In the genomic region with DNA sequence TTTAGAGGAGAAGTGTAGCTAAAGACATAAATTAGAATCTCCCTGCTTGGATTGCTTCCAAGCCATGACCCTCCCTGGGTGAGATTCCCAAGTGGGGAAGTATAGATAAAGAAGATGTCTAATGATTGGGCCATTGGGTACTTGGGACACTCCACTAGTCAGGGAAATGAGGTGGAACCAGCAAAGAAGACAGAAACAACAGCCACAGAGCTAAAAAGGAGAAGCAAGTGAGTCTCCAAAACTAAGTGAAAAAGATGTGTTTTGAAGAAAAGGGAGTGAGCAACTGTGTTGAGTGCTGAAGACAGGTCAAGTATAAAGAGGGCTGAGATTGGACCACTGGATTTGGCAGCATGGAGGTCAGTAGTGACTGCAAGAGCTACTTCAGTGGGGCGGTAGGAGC, we compare ENCODE assay signal across 16 cellular contexts.
DNase-seq lines count a peak whose midpoint lies in the region; ATAC-seq lines count a peak whose summit lies in the region.
"Had no signal": no experiment of that assay in that cellular context is flagged by ENCODE, and none has a peak within 500 bp of the region (broad histone marks: within the 10 kb centered on the region; RNA-seq: fewer than 3 reads in every experiment).

No MANE protein-coding gene starts in this region.

- H3K27me3 ChIP-seq in BLaER1 = no peaks in the 10 kb centered on the region
- H3K27me3 ChIP-seq: SJCRH30 had no signal

- ATAC-seq in naive B cell (ENCODE audit: low read depth in 2 of 2) = peak; percentile 90 to 97
- ATAC-seq: T-cell had no signal

- H3K9me3 ChIP-seq in BLaER1 = no peaks in the 10 kb centered on the region
- H3K9me3 ChIP-seq: SJCRH30 had no signal

- no peaks in the 10 kb centered on the region for H4K20me1 ChIP-seq in BLaER1

- H3K27ac Mint-ChIP-seq in naive B cell = no peak overlapping the region
- H3K27ac Mint-ChIP-seq in activated naive CD4-positive, alpha-beta T cell treated with anti-CD3 and anti-CD28 coated beads for 36 hours = no peak overlapping the region
- H3K27ac Mint-ChIP-seq: T-cell had no signal

- intact Hi-C loops in activated naive CD4-positive, alpha-beta T cell treated with anti-CD3 and anti-CD28 coated beads for 36 hours (cut with micrococcal nuclease) = no loop called here

- no peak overlapping the region for H3K4me3 ChIP-seq in BLaER1
- H3K4me3 ChIP-seq: SJCRH30 had no signal

- H3K4me2 ChIP-seq in BLaER1 = peak overlapping the region; percentile 47

- H3K36me3 ChIP-seq in BLaER1 = no peaks in the 10 kb centered on the region
- H3K36me3 ChIP-seq: SJCRH30 had no signal

- peaks cover 0 to 6% (median 5%) of the 10 kb centered on the region in 3 donors for H3K4me1 Mint-ChIP-seq in naive B cell
- H3K4me1 Mint-ChIP-seq in activated naive CD4-positive, alpha-beta T cell treated with anti-CD3 and anti-CD28 coated beads for 36 hours (ENCODE audit: low read depth) = peaks cover 14% of the 10 kb centered on the region

- no peak overlapping the region for H3K27ac ChIP-seq in BLaER1
- H3K27ac ChIP-seq: SJCRH30 had no signal

- H3K36me3 Mint-ChIP-seq in naive B cell = no peaks in the 10 kb centered on the region
- H3K36me3 Mint-ChIP-seq in activated naive CD4-positive, alpha-beta T cell treated with anti-CD3 and anti-CD28 coated beads for 36 hours (ENCODE audit: low read depth) = no peaks in the 10 kb centered on the region
- H3K36me3 Mint-ChIP-seq: T-cell had no signal

- no peak overlapping the region for H3K9ac ChIP-seq in BLaER1

- no peaks in the 10 kb centered on the region for H3K9me3 Mint-ChIP-seq in naive B cell
- H3K9me3 Mint-ChIP-seq in activated naive CD4-positive, alpha-beta T cell treated with anti-CD3 and anti-CD28 coated beads for 36 hours = no peaks in the 10 kb centered on the region
- H3K9me3 Mint-ChIP-seq: T-cell had no signal

- no peak overlapping the region for H3K4me3 Mint-ChIP-seq in naive B cell
- no peak overlapping the region for H3K4me3 Mint-ChIP-seq in activated naive CD4-positive, alpha-beta T cell treated with anti-CD3 and anti-CD28 coated beads for 36 hours
- H3K4me3 Mint-ChIP-seq: T-cell had no signal

- H3K4me1 ChIP-seq in BLaER1 = peaks cover 23% of the 10 kb centered on the region

- DNase-seq in DMS79 treated with DMSO at 0.1 percent for 48 hours (lab: John Stamatoyannopoulos, UW) (peak; percentile 45), NOMO-1 treated with DMSO at 0.1 percent for 48 hours (lab: John Stamatoyannopoulos, UW; ENCODE audit: unreplicated experiment) (peak; percentile 44), naive B cell (peak; percentile 19), NCI-H2171 treated with DMSO at 0.1 percent for 48 hours (lab: John Stamatoyannopoulos, UW) (no peak), T1000 (lab: John Stamatoyannopoulos, UW) (no peak)
- DNase-seq in activated naive CD4-positive, alpha-beta T cell treated with anti-CD3 and anti-CD28 coated beads for 36 hours = no peak
- DNase-seq: ACHN, COR-L47, DMS153, MM.1S, NCI-H1436 treated with DMSO at 0.1 percent for 48 hours, NCI-H2081 treated with DMSO at 0.1 percent for 48 hours, NCI-H69, SJCRH30, T-cell had no signal

- CTCF ChIA-PET in activated naive CD4-positive, alpha-beta T cell treated with anti-CD3 and anti-CD28 coated beads for 36 hours (lab: Charles Lee) = no interaction called here

- no peaks in the 10 kb centered on the region for H3K27me3 Mint-ChIP-seq in naive B cell
- no peaks in the 10 kb centered on the region for H3K27me3 Mint-ChIP-seq in activated naive CD4-positive, alpha-beta T cell treated with anti-CD3 and anti-CD28 coated beads for 36 hours (ENCODE audit: low read depth)
- H3K27me3 Mint-ChIP-seq: T-cell had no signal

Comparison
In these comparisons a context has a peak if more than half of its experiments do, and no peak if none do; other contexts are left out.
1. DNase-seq: peak in DMS79 treated with DMSO at 0.1 percent for 48 hours (single experiment), NOMO-1 treated with DMSO at 0.1 percent for 48 hours (single experiment) and naive B cell (single experiment); none in activated naive CD4-positive, alpha-beta T cell treated with anti-CD3 and anti-CD28 coated beads for 36 hours (single experiment), NCI-H2171 treated with DMSO at 0.1 percent for 48 hours (single experiment) and T1000 (single experiment).